1 cellular context compared by ENCODE assay signal in genomic region chr1:24861821-24862727, GRCh38.
TF ChIP-seq lines count a peak whose summit lies in the region.

No MANE protein-coding gene starts in this region.

TF ChIP-seq in H1, 55 proteins besides CTCF, POLR2A, EP300 and RAD21 (continued from another document):
- TF ChIP-seq, protein P1, sequence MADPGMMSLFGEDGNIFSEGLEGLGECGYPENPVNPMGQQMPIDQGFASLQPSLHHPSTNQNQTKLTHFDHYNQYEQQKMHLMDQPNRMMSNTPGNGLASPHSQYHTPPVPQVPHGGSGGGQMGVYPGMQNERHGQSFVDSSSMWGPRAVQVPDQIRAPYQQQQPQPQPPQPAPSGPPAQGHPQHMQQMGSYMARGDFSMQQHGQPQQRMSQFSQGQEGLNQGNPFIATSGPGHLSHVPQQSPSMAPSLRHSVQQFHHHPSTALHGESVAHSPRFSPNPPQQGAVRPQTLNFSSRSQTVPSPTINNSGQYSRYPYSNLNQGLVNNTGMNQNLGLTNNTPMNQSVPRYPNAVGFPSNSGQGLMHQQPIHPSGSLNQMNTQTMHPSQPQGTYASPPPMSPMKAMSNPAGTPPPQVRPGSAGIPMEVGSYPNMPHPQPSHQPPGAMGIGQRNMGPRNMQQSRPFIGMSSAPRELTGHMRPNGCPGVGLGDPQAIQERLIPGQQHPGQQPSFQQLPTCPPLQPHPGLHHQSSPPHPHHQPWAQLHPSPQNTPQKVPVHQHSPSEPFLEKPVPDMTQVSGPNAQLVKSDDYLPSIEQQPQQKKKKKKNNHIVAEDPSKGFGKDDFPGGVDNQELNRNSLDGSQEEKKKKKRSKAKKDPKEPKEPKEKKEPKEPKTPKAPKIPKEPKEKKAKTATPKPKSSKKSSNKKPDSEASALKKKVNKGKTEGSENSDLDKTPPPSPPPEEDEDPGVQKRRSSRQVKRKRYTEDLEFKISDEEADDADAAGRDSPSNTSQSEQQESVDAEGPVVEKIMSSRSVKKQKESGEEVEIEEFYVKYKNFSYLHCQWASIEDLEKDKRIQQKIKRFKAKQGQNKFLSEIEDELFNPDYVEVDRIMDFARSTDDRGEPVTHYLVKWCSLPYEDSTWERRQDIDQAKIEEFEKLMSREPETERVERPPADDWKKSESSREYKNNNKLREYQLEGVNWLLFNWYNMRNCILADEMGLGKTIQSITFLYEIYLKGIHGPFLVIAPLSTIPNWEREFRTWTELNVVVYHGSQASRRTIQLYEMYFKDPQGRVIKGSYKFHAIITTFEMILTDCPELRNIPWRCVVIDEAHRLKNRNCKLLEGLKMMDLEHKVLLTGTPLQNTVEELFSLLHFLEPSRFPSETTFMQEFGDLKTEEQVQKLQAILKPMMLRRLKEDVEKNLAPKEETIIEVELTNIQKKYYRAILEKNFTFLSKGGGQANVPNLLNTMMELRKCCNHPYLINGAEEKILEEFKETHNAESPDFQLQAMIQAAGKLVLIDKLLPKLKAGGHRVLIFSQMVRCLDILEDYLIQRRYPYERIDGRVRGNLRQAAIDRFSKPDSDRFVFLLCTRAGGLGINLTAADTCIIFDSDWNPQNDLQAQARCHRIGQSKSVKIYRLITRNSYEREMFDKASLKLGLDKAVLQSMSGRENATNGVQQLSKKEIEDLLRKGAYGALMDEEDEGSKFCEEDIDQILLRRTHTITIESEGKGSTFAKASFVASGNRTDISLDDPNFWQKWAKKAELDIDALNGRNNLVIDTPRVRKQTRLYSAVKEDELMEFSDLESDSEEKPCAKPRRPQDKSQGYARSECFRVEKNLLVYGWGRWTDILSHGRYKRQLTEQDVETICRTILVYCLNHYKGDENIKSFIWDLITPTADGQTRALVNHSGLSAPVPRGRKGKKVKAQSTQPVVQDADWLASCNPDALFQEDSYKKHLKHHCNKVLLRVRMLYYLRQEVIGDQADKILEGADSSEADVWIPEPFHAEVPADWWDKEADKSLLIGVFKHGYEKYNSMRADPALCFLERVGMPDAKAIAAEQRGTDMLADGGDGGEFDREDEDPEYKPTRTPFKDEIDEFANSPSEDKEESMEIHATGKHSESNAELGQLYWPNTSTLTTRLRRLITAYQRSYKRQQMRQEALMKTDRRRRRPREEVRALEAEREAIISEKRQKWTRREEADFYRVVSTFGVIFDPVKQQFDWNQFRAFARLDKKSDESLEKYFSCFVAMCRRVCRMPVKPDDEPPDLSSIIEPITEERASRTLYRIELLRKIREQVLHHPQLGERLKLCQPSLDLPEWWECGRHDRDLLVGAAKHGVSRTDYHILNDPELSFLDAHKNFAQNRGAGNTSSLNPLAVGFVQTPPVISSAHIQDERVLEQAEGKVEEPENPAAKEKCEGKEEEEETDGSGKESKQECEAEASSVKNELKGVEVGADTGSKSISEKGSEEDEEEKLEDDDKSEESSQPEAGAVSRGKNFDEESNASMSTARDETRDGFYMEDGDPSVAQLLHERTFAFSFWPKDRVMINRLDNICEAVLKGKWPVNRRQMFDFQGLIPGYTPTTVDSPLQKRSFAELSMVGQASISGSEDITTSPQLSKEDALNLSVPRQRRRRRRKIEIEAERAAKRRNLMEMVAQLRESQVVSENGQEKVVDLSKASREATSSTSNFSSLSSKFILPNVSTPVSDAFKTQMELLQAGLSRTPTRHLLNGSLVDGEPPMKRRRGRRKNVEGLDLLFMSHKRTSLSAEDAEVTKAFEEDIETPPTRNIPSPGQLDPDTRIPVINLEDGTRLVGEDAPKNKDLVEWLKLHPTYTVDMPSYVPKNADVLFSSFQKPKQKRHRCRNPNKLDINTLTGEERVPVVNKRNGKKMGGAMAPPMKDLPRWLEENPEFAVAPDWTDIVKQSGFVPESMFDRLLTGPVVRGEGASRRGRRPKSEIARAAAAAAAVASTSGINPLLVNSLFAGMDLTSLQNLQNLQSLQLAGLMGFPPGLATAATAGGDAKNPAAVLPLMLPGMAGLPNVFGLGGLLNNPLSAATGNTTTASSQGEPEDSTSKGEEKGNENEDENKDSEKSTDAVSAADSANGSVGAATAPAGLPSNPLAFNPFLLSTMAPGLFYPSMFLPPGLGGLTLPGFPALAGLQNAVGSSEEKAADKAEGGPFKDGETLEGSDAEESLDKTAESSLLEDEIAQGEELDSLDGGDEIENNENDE (IDR thresholded peaks at IDR 0.05; ENCODE audit: insufficient replicate concordance, low read length): no peak
- TF ChIP-seq SIX5 (IDR thresholded peaks at IDR 0.05; ENCODE audit: low read depth, low read length) (no peak), MAFK (IDR thresholded peaks at IDR 0.05; ENCODE audit: low read depth, low read length) (no peak)
